ENCODE assay signal across 15 cellular contexts in genomic region chr18:47263828-47264314, GRCh38. TPM values are rescaled to one million over a fixed set of nuclear protein-coding genes. Genes with fewer than 3 reads are reported as not detected.
DNase-seq lines count a peak whose midpoint lies in the region; ATAC-seq and TF ChIP-seq lines count a peak whose summit lies in the region.
"Had no signal": no experiment of that assay in that cellular context is flagged by ENCODE, and none has a peak within 500 bp of the region (broad histone marks: within the 10 kb centered on the region; RNA-seq: fewer than 3 reads in every experiment).

No MANE protein-coding gene starts in this region.

- TF ChIP-seq CTCF in AG10803 (conservative IDR thresholded peaks at IDR 0.05; ENCODE audit: low read length) (no peak), HEK293 (tag by site-specific recombination; IDR thresholded peaks at IDR 0.05) (no peak), endothelial cell (IDR thresholded peaks at IDR 0.05; ENCODE audit: unreplicated experiment) (no peak), neural crest cell (conservative IDR thresholded peaks at IDR 0.05) (no peak), tibial artery (IDR thresholded peaks at IDR 0.05) (no peak)

- peaks cover 4 to 70% of the 10 kb centered on the region in 2 donors for H3K27me3 ChIP-seq in tibial artery

- intact Hi-C loops in tibial artery (cut with DNase I; ENCODE audit: low total_unique reads), result no loop called here

- H3K4me3 ChIP-seq in AG10803 (ENCODE audit: low read length) (peak overlapping the region; percentile 64), HEK293 (ENCODE audit: low read depth, low read length) (peak overlapping the region; percentile 14), tibial artery (peak overlapping the region in 1 of 2 donors; percentile 23)

- POLR2A ChIA-PET in HEK293 (lab: Yijun Ruan, JAX), result no interaction called here

- no peak for ATAC-seq in HG03135 (IDR thresholded peaks at IDR 0.05; ENCODE audit: unreplicated experiment)
- ATAC-seq in GM19467 (IDR thresholded peaks at IDR 0.05; ENCODE audit: unreplicated experiment), result no peak
- ATAC-seq: left cardiac atrium; stimulated activated memory B cell treated with anti-CD40 and anti-IgM and Interleukin-4, amounts not matched to agents 10 μg/mL and 1 μg/mL and 100 μg/mL, for 72 hours had no signal

- peak; percentile 9 for DNase-seq in AG10803 (ENCODE audit: low read depth)
- no peak for DNase-seq in endothelial cell (ENCODE audit: low spot score)
- DNase-seq in neural crest cell (ENCODE audit: low read depth, low spot score), result no peak
- DNase-seq in GM03348 (ENCODE audit: low spot score), result no peak
- DNase-seq in tibial artery, result no peak
- DNase-seq: CD4-positive, alpha-beta T cell; left cardiac atrium; MV-4-11; NCI-H446 treated with DMSO at 0.1 percent for 48 hours had no signal

- H3K27me3 Mint-ChIP-seq in endothelial cell (ENCODE audit: unreplicated experiment) (peaks cover 31% of the 10 kb centered on the region), neural crest cell (ENCODE audit: low read depth) (peaks cover 99% of the 10 kb centered on the region)

- CTCF ChIA-PET in HEK293 (lab: Yijun Ruan, JAX), result interaction anchor here (0.6 to 1.0 kb wide), 2 partner anchors 14 to 655 kb away, joined by 3 read pairs; no protein-coding TSS in a partner anchor

- no peaks in the 10 kb centered on the region for H3K9me3 ChIP-seq in HEK293 (ENCODE audit: control insufficient read depth, insufficient read depth, low read depth, low read length)
- peaks cover 0 to 17% (median 10%) of the 10 kb centered on the region in 3 donors for H3K9me3 ChIP-seq in tibial artery

- H3K27ac Mint-ChIP-seq in endothelial cell (ENCODE audit: unreplicated experiment), result peak overlapping the region; percentile 52
- H3K27ac Mint-ChIP-seq in neural crest cell (ENCODE audit: unreplicated experiment), result no peak overlapping the region
- H3K27ac Mint-ChIP-seq: CD4-positive, alpha-beta T cell; stimulated activated memory B cell treated with anti-CD40 and anti-IgM and Interleukin-4, amounts not matched to agents 10 μg/mL and 1 μg/mL and 100 μg/mL, for 72 hours had no signal

- no peak overlapping the region for H3K27ac ChIP-seq in HEK293 (ENCODE audit: extremely low read depth, low read depth, low read length)
- no peak overlapping the region for H3K27ac ChIP-seq in tibial artery
- H3K27ac ChIP-seq: RWPE1 had no signal

- H3K4me1 Mint-ChIP-seq in endothelial cell (ENCODE audit: unreplicated experiment) (peaks cover 26% of the 10 kb centered on the region), neural crest cell (no peaks in the 10 kb centered on the region)
- H3K4me1 Mint-ChIP-seq: stimulated activated memory B cell treated with anti-CD40 and anti-IgM and Interleukin-4, amounts not matched to agents 10 μg/mL and 1 μg/mL and 100 μg/mL, for 72 hours had no signal

- H3K36me3 ChIP-seq in HEK293 (ENCODE audit: control insufficient read depth in 2 of 2, insufficient read depth in 1 of 2, low read length in 2 of 2) (no peaks in the 10 kb centered on the region), tibial artery (no peaks in the 10 kb centered on the region)

- H3K36me3 Mint-ChIP-seq in endothelial cell (ENCODE audit: low read depth, unreplicated experiment) (no peaks in the 10 kb centered on the region), neural crest cell (ENCODE audit: low read depth) (no peaks in the 10 kb centered on the region)
- H3K36me3 Mint-ChIP-seq: stimulated activated memory B cell treated with anti-CD40 and anti-IgM and Interleukin-4, amounts not matched to agents 10 μg/mL and 1 μg/mL and 100 μg/mL, for 72 hours had no signal

- H3K4me3 Mint-ChIP-seq in endothelial cell (ENCODE audit: unreplicated experiment), result peak overlapping the region; percentile 90
- peak overlapping the region; percentile 51 for H3K4me3 Mint-ChIP-seq in neural crest cell
- H3K4me3 Mint-ChIP-seq: CD4-positive, alpha-beta T cell had no signal

- H3K4me1 ChIP-seq in HEK293 (ENCODE audit: control insufficient read depth, insufficient read depth, low read length) (no peaks in the 10 kb centered on the region), tibial artery (peaks cover 0 to 25% (median 17%) of the 10 kb centered on the region in 4 donors)

- H3K9me3 Mint-ChIP-seq in endothelial cell (ENCODE audit: unreplicated experiment) (no peaks in the 10 kb centered on the region), neural crest cell (no peaks in the 10 kb centered on the region)
- H3K9me3 Mint-ChIP-seq: CD4-positive, alpha-beta T cell; stimulated activated memory B cell treated with anti-CD40 and anti-IgM and Interleukin-4, amounts not matched to agents 10 μg/mL and 1 μg/mL and 100 μg/mL, for 72 hours had no signal

TF ChIP-seq in HEK293, 187 proteins besides CTCF, POLR2A, EP300 and RAD21:
- TF ChIP-seq ZNF473 (tag by site-specific recombination; IDR thresholded peaks at IDR 0.05), result no peak
- TF ChIP-seq ZSCAN16 (tag by site-specific recombination; IDR thresholded peaks at IDR 0.05), result no peak
- TF ChIP-seq ZNF121 (tag by site-specific recombination; IDR thresholded peaks at IDR 0.05), result no peak
- TF ChIP-seq ZNF335 (tag by site-specific recombination; conservative IDR thresholded peaks at IDR 0.05), result 0 out of 2 replicates have a peak, but pooled peaks have one; percentile 28

RNA-seq across cellular contexts. Expression of gene SKOR2, which starts 12.4 kb away (rescaled TPM):
- total RNA-seq in endothelial cell (ENCODE audit: unreplicated experiment) (0.38 TPM), neural crest cell (0.96 and 1.4 TPM in 2 replicates)
- total RNA-seq: bronchial epithelial cell; CD4-positive, alpha-beta T cell; left cardiac atrium had no signal
